Comparison of ENCODE assay signal across 14 cellular contexts in the genomic region with DNA sequence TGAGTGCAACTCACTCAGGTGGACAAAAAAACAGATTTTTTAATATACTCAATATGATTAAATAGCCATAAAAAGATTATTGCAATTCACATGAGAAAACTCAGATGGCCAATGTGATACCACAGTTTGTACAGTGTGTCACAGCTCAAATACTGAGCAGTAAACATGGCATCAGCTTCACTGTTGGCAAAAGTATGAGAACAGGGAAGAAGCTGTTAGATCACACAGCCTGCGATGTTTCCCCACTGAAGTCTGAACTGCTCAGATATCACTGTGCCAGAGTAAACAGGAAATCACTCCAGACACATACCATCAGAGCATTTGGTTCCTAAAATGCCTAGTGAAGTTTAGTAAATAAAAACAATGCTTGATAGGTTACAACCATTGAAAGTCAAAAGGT.
A peak's percentile ranks its signal among the peaks of the same experiment; 100 is the strongest.
DNase-seq lines count a peak whose midpoint lies in the region; ATAC-seq, FAIRE-seq and TF ChIP-seq lines count a peak whose summit lies in the region.
"Had no signal": no experiment of that assay in that cellular context is flagged by ENCODE, and none has a peak within 500 bp of the region (broad histone marks: within the 10 kb centered on the region; RNA-seq: fewer than 3 reads in every experiment).

No MANE protein-coding gene starts in this region.

- no peaks in the 10 kb centered on the region for H3K36me3 ChIP-seq in breast epithelium

- no peak overlapping the region for H3K4me3 Mint-ChIP-seq in MCF 10A (ENCODE audit: unreplicated experiment)
- H3K4me3 Mint-ChIP-seq: natural killer cell had no signal

- POLR2A ChIA-PET in MCF 10A (lab: Yijun Ruan, JAX): no interaction called here

- no peak overlapping the region for H3K27ac ChIP-seq in breast epithelium

- no peak for ATAC-seq in GM18520 (IDR thresholded peaks at IDR 0.05; ENCODE audit: unreplicated experiment)
- ATAC-seq: natural killer cell had no signal

- intact Hi-C loops in MCF 10A (cut with micrococcal nuclease) (no loop called here), breast epithelium (cut with DNase I; ENCODE audit: low total_unique reads) (no loop called here)

- TF ChIP-seq POLR2A in breast epithelium (IDR thresholded peaks at IDR 0.05): no peak

- no peak overlapping the region for H3K4me3 ChIP-seq in breast epithelium
- no peak overlapping the region for H3K4me3 ChIP-seq in fibroblast of the aortic adventitia (ENCODE audit: low read depth, low read length)

- CTCF ChIA-PET in MCF 10A (lab: Yijun Ruan, JAX): no interaction called here

- H3K27me3 ChIP-seq in breast epithelium: no peaks in the 10 kb centered on the region

- H3K9me3 ChIP-seq in breast epithelium: no peaks in the 10 kb centered on the region

- no peak overlapping the region for H3K27ac Mint-ChIP-seq in MCF 10A (ENCODE audit: low read depth, unreplicated experiment)
- H3K27ac Mint-ChIP-seq: natural killer cell had no signal

- H3K4me1 ChIP-seq in breast epithelium: no peaks in the 10 kb centered on the region

- peak; percentile 82 for FAIRE-seq in urothelium cell line (lab: Jason Lieb, UNC)
- FAIRE-seq: A204.1, RCC 7860 had no signal

- peaks cover 8% of the 10 kb centered on the region for H3K9me3 Mint-ChIP-seq in MCF 10A (ENCODE audit: unreplicated experiment)

- H3K4me1 Mint-ChIP-seq in MCF 10A (ENCODE audit: insufficient read depth, unreplicated experiment): peaks cover 15% of the 10 kb centered on the region
- H3K4me1 Mint-ChIP-seq: natural killer cell had no signal

- no peaks in the 10 kb centered on the region for H3K36me3 Mint-ChIP-seq in MCF 10A (ENCODE audit: insufficient read depth, unreplicated experiment)
- H3K36me3 Mint-ChIP-seq: natural killer cell had no signal

- BruUV-seq in MCF 10A (replicated peaks; lab: Mats Ljungman, UMichigan): no TSS peak

- no peak for TF ChIP-seq CTCF in MCF 10A (IDR thresholded peaks at IDR 0.05; ENCODE audit: unreplicated experiment)
- TF ChIP-seq CTCF in breast epithelium (IDR thresholded peaks at IDR 0.05): no peak
- no peak for TF ChIP-seq CTCF in fibroblast of the aortic adventitia (IDR thresholded peaks at IDR 0.05; ENCODE audit: insufficient read depth, low read length)

- peak; percentile 59 for DNase-seq in MCF 10A (ENCODE audit: unreplicated experiment)
- DNase-seq in breast epithelium (ENCODE audit: low spot score in 2 of 2): no peak
- DNase-seq in SW 1271 (lab: John Stamatoyannopoulos, UW): peak; percentile 15 to 74
- DNase-seq in fibroblast of the aortic adventitia (ENCODE audit: low read depth): peak; percentile 54
- no peak for DNase-seq in urothelium cell line (ENCODE audit: low spot score)
- no peak for DNase-seq in GOT3 (lab: John Stamatoyannopoulos, UW)
- no peak for DNase-seq in retina
- DNase-seq: erythroblast; natural killer cell; NCI-H1436; stimulated activated naive CD4-positive, alpha-beta T cell treated with Interleukin-2 at 50 U/mL for 16 hours had no signal

- H3K27me3 Mint-ChIP-seq in MCF 10A (ENCODE audit: insufficient read depth, unreplicated experiment): no peaks in the 10 kb centered on the region

Comparison
In these comparisons a context has a peak if more than half of its experiments do, and no peak if none do; other contexts are left out.
1. DNase-seq: peak in MCF 10A (single experiment), SW 1271 (2 of 2) and fibroblast of the aortic adventitia (single experiment); none in breast epithelium (0 of 2), urothelium cell line (single experiment), GOT3 (single experiment) and retina (single experiment).